In the genomic region with DNA sequence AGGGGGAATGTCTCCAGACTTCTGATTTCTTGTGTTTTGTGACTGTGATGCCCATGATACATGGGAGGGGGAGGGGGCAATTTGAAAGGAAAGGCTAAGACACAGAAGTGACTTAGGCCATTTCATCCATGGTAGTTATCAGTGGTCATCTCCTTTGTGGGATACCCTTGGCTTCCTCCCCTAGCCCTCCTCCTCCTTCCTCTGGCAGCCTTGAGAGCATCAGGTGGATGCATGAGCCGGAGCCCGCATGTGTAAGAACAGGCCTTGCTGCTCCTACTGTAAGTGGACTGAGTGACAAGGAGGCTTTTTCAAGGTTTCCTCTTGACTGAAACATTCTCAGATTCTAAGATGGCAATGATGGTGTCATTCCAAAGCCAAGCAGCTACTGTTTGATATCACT, we compare ENCODE assay signal across 10 cellular contexts. TPM values are rescaled to one million over a fixed set of nuclear protein-coding genes. Genes with fewer than 3 reads are reported as not detected.
A peak's percentile ranks its signal among the peaks of the same experiment; 100 is the strongest.
DNase-seq lines count a peak whose midpoint lies in the region; ATAC-seq and TF ChIP-seq lines count a peak whose summit lies in the region.
"Had no signal": no experiment of that assay in that cellular context is flagged by ENCODE, and none has a peak within 500 bp of the region (broad histone marks: within the 10 kb centered on the region; RNA-seq: fewer than 3 reads in every experiment).

No MANE protein-coding gene starts in this region.

- peak overlapping the region; percentile 95 for H3K4me3 ChIP-seq in DOHH2 (ENCODE audit: low read length)
- peak overlapping the region; percentile 85 for H3K4me3 ChIP-seq in Loucy (ENCODE audit: low read length, poor library complexity, severe bottlenecking)
- H3K4me3 ChIP-seq in neural progenitor cell = no peak overlapping the region
- peak overlapping the region in 1 of 2 donors; percentile 60 for H3K4me3 ChIP-seq in left lung

- intact Hi-C loops in left lung (cut with DNase I) = no loop called here

- H3K4me2 ChIP-seq in DOHH2 (ENCODE audit: low read length) (peak overlapping the region; percentile 81), Loucy (ENCODE audit: low read depth, low read length, poor library complexity, severe bottlenecking) (peak overlapping the region; percentile 98), neural progenitor cell (peak overlapping the region; percentile 79)

- TF ChIP-seq CTCF in DOHH2 (IDR thresholded peaks at IDR 0.05; ENCODE audit: low read depth, low read length, poor library complexity, severe bottlenecking) (no peak), Loucy (conservative IDR thresholded peaks at IDR 0.05; ENCODE audit: low read length) (no peak), neural progenitor cell (IDR thresholded peaks at IDR 0.05) (no peak), left lung (IDR thresholded peaks at IDR 0.05) (no peak)

- H3K9me3 ChIP-seq in DOHH2 (ENCODE audit: control insufficient read depth, insufficient read depth, low read length) (no peaks in the 10 kb centered on the region), Loucy (ENCODE audit: insufficient read depth, low read depth, low read length) (no peaks in the 10 kb centered on the region), neural progenitor cell (ENCODE audit: low read depth) (no peaks in the 10 kb centered on the region), left lung (no peaks in the 10 kb centered on the region)

- H2AFZ ChIP-seq in Loucy (ENCODE audit: low read length) = peak overlapping the region; percentile 76
- H2AFZ ChIP-seq in neural progenitor cell (replicated peaks) = no peak overlapping the region

- H3K27ac ChIP-seq in DOHH2 (ENCODE audit: low read depth, low read length) (peak overlapping the region; percentile 77), neural progenitor cell (no peak overlapping the region), left lung (no peak overlapping the region)

- peak overlapping the region; percentile 79 for H3K9ac ChIP-seq in Loucy (ENCODE audit: low read depth, low read length, poor library complexity, severe bottlenecking)
- no peak overlapping the region for H3K9ac ChIP-seq in neural progenitor cell

- peaks cover 23% of the 10 kb centered on the region for H3K36me3 Mint-ChIP-seq in central memory CD8-positive, alpha-beta T cell (ENCODE audit: insufficient read depth)
- peaks cover 2% of the 10 kb centered on the region for H3K36me3 Mint-ChIP-seq in neural progenitor cell

- H3K36me3 ChIP-seq in DOHH2 (ENCODE audit: control insufficient read depth, low read length) (peaks cover 57% of the 10 kb centered on the region), Loucy (ENCODE audit: insufficient read depth, low read length) (no peaks in the 10 kb centered on the region), neural progenitor cell (no peaks in the 10 kb centered on the region), left lung (no peaks in the 10 kb centered on the region)

- H3K9me3 Mint-ChIP-seq in central memory CD8-positive, alpha-beta T cell = no peaks in the 10 kb centered on the region
- H3K9me3 Mint-ChIP-seq in neural progenitor cell = no peaks in the 10 kb centered on the region

- H3K4me1 ChIP-seq in DOHH2 (ENCODE audit: control insufficient read depth, low read length) = peaks cover 64% of the 10 kb centered on the region
- H3K4me1 ChIP-seq in Loucy (ENCODE audit: insufficient read depth, low read length, poor library complexity, severe bottlenecking) = peaks cover 51% of the 10 kb centered on the region
- peaks cover 4% of the 10 kb centered on the region for H3K4me1 ChIP-seq in neural progenitor cell
- peaks cover 0 to 54% of the 10 kb centered on the region in 2 donors for H3K4me1 ChIP-seq in left lung

- peak overlapping the region; percentile 99 for H3K27ac Mint-ChIP-seq in central memory CD8-positive, alpha-beta T cell (ENCODE audit: low read depth)
- H3K27ac Mint-ChIP-seq in neural progenitor cell = no peak overlapping the region

- peaks cover 7% of the 10 kb centered on the region; the same call in 1 of the 2 replicates for H4K20me1 ChIP-seq in DOHH2 (ENCODE audit: control insufficient read depth, insufficient read depth, low read depth, low read length)
- H4K20me1 ChIP-seq in Loucy (ENCODE audit: insufficient read depth, low read length, poor library complexity, severe bottlenecking) = peaks cover 4% of the 10 kb centered on the region
- no peaks in the 10 kb centered on the region for H4K20me1 ChIP-seq in neural progenitor cell (ENCODE audit: low read depth)

- no peaks in the 10 kb centered on the region for H3K27me3 Mint-ChIP-seq in central memory CD8-positive, alpha-beta T cell
- H3K27me3 Mint-ChIP-seq in neural progenitor cell (ENCODE audit: insufficient read depth, low read depth) = peaks cover 11% of the 10 kb centered on the region

- peaks cover 39% of the 10 kb centered on the region for H3K4me1 Mint-ChIP-seq in central memory CD8-positive, alpha-beta T cell
- peaks cover 9% of the 10 kb centered on the region for H3K4me1 Mint-ChIP-seq in neural progenitor cell

- ATAC-seq in central memory CD8-positive, alpha-beta T cell (replicated peaks; ENCODE audit: extremely low read depth, poor library complexity, severe bottlenecking) = no peak
- ATAC-seq in GM18873 (IDR thresholded peaks at IDR 0.05; ENCODE audit: low FRiP score, unreplicated experiment) (no peak), left lung (no peak)

- H3K79me2 ChIP-seq in DOHH2 (ENCODE audit: control insufficient read depth, low read length) (peaks cover 58% of the 10 kb centered on the region), Loucy (ENCODE audit: insufficient read depth, low read length) (peaks cover 45% of the 10 kb centered on the region), neural progenitor cell (ENCODE audit: low read depth) (no peaks in the 10 kb centered on the region)

- peaks cover 42% of the 10 kb centered on the region for H3F3A ChIP-seq in DOHH2 (ENCODE audit: control insufficient read depth, insufficient read depth)
- H3F3A ChIP-seq in Loucy (ENCODE audit: low read depth) = peaks cover 6% of the 10 kb centered on the region; the same call in 1 of the 2 replicates
- peaks cover 16% of the 10 kb centered on the region for H3F3A ChIP-seq in neural progenitor cell (ENCODE audit: low read depth)

- no peaks in the 10 kb centered on the region for H3K27me3 ChIP-seq in DOHH2 (ENCODE audit: control insufficient read depth, low read length)
- no peaks in the 10 kb centered on the region for H3K27me3 ChIP-seq in Loucy (ENCODE audit: insufficient read depth, low read length, poor library complexity, severe bottlenecking)
- H3K27me3 ChIP-seq in neural progenitor cell = peaks cover 34% of the 10 kb centered on the region
- H3K27me3 ChIP-seq in left lung = no peaks in the 10 kb centered on the region

- DNase-seq in central memory CD8-positive, alpha-beta T cell (ENCODE audit: low spot score in 2 of 2) = no peak
- DNase-seq in neural progenitor cell (ENCODE audit: low spot score) (no peak), MV-4-11 (lab: John Stamatoyannopoulos, UW) (no peak), left lung (no peak), GM19238 (ENCODE audit: insufficient read length, low spot score) (no peak)
- DNase-seq: activated CD8-positive, alpha-beta memory T cell treated with anti-CD3 and anti-CD28 coated beads for 24 hours; NCI-H345 had no signal

- no peaks in the 10 kb centered on the region for H3K9me2 ChIP-seq in DOHH2 (replicated peaks; ENCODE audit: control insufficient read depth, low read length)
- H3K9me2 ChIP-seq in Loucy (replicated peaks; ENCODE audit: low read depth, low read length) = no peaks in the 10 kb centered on the region

- peak overlapping the region; percentile 98 for H3K4me3 Mint-ChIP-seq in central memory CD8-positive, alpha-beta T cell
- peak overlapping the region; percentile 97 for H3K4me3 Mint-ChIP-seq in neural progenitor cell

RNA-seq across cellular contexts. Expression of a gene that starts 0.9 kb away (rescaled TPM):
- 0.80 and 1.5 TPM in 2 replicates for total RNA-seq in neural progenitor cell (ENCODE audit: low replicate concordance)
- total RNA-seq in left lung = 10 to 100 TPM; 14.2 to 22.1 TPM
